8 cellular contexts compared by ENCODE assay signal in genomic region chr5:71932649-71933338, GRCh38.
DNase-seq lines count a peak whose midpoint lies in the region; ATAC-seq, FAIRE-seq and TF ChIP-seq lines count a peak whose summit lies in the region.

No MANE protein-coding gene starts in this region.

- H3K36me3 ChIP-seq in bronchial epithelial cell (ENCODE audit: control insufficient read depth, insufficient read depth, low read length), result no peaks in the 10 kb centered on the region

- H3K27me3 ChIP-seq in bronchial epithelial cell (ENCODE audit: control insufficient read depth, insufficient read depth, low read length), result peaks cover 2% of the 10 kb centered on the region

- intact Hi-C loops in left colon (cut with DNase I, micrococcal nuclease), result no loop called here
- intact Hi-C loops in lower leg skin (cut with DNase I; ENCODE audit: low total_unique reads), result no loop called here

- no peaks in the 10 kb centered on the region for H3K36me3 Mint-ChIP-seq in type B pancreatic cell

- TF ChIP-seq CTCF in bronchial epithelial cell (IDR thresholded peaks at IDR 0.05; ENCODE audit: insufficient read depth, low read length, severe bottlenecking) (no peak), type B pancreatic cell (conservative IDR thresholded peaks at IDR 0.05) (no peak), lower leg skin (IDR thresholded peaks at IDR 0.05) (no peak)

- peaks cover 6% of the 10 kb centered on the region for H3K9me3 Mint-ChIP-seq in type B pancreatic cell

- no peak overlapping the region for H3K4me3 Mint-ChIP-seq in type B pancreatic cell

- H3K4me3 ChIP-seq in bronchial epithelial cell (ENCODE audit: low read depth, low read length), result no peak overlapping the region
- no peak overlapping the region for H3K4me3 ChIP-seq in lower leg skin (ENCODE audit: low read depth, poor library complexity, severe bottlenecking)

- WGBS in lower leg skin, 2 donors, result 55 to 65% methylated on average over 8 of the region's 8 CpGs

- H3K27ac Mint-ChIP-seq in type B pancreatic cell, result peak overlapping the region; percentile 74

- peaks cover 8% of the 10 kb centered on the region for H3K27me3 Mint-ChIP-seq in type B pancreatic cell

- ATAC-seq in left colon, result peak; percentile 96
- ATAC-seq in GM19324 (IDR thresholded peaks at IDR 0.05; ENCODE audit: low FRiP score, unreplicated experiment), result no peak

- DNase-seq in A172 (ENCODE audit: low spot score) (peak; percentile 89), LoVo (ENCODE audit: low spot score) (peak; percentile 91), bronchial epithelial cell (ENCODE audit: low read depth) (peak; percentile 70), left colon (peak; percentile 57 to 67), type B pancreatic cell (ENCODE audit: extremely low spot score, unreplicated experiment) (no peak), lower leg skin (ENCODE audit: low spot score in 2 of 2) (no peak)
- DNase-seq in activated CD8-positive, alpha-beta memory T cell treated with anti-CD3 and anti-CD28 coated beads, Interleukin-2, amount 50 U/mL, for 4 hours, result no peak

- H3K4me1 Mint-ChIP-seq in type B pancreatic cell (ENCODE audit: unreplicated experiment), result peaks cover 15% of the 10 kb centered on the region

- no peak for TF ChIP-seq POLR2A in lower leg skin (IDR thresholded peaks at IDR 0.05)

- FAIRE-seq in bronchial epithelial cell (lab: Jason Lieb, UNC), result peak; percentile 64

Comparison
In these comparisons a context has a peak if more than half of its experiments do, and no peak if none do; other contexts are left out.
1. DNase-seq: peak in A172 (single experiment), LoVo (single experiment), bronchial epithelial cell (single experiment) and left colon (2 of 2); none in type B pancreatic cell (single experiment), lower leg skin (0 of 2) and activated CD8-positive, alpha-beta memory T cell treated with anti-CD3 and anti-CD28 coated beads, Interleukin-2, amount 50 U/mL, for 4 hours (single experiment).